In genomic region chr19:11375143-11375948, GRCh38 we compare ENCODE assay signal across 1 cellular context.
TF ChIP-seq lines count a peak whose summit lies in the region.

No MANE protein-coding gene starts in this region.

TF ChIP-seq in endothelial cell of umbilical vein, 7 proteins besides CTCF, POLR2A, EP300 and RAD21 (continued from another document):
- TF ChIP-seq MAX (IDR thresholded peaks at IDR 0.05; ENCODE audit: insufficient read depth, insufficient read length) (no peak), FOS (IDR thresholded peaks at IDR 0.05; ENCODE audit: borderline replicate concordance, insufficient read depth, low read length) (no peak), JUN (IDR thresholded peaks at IDR 0.05; ENCODE audit: borderline replicate concordance, insufficient read depth, insufficient read length, low read depth) (no peak)
